In the genomic region with DNA sequence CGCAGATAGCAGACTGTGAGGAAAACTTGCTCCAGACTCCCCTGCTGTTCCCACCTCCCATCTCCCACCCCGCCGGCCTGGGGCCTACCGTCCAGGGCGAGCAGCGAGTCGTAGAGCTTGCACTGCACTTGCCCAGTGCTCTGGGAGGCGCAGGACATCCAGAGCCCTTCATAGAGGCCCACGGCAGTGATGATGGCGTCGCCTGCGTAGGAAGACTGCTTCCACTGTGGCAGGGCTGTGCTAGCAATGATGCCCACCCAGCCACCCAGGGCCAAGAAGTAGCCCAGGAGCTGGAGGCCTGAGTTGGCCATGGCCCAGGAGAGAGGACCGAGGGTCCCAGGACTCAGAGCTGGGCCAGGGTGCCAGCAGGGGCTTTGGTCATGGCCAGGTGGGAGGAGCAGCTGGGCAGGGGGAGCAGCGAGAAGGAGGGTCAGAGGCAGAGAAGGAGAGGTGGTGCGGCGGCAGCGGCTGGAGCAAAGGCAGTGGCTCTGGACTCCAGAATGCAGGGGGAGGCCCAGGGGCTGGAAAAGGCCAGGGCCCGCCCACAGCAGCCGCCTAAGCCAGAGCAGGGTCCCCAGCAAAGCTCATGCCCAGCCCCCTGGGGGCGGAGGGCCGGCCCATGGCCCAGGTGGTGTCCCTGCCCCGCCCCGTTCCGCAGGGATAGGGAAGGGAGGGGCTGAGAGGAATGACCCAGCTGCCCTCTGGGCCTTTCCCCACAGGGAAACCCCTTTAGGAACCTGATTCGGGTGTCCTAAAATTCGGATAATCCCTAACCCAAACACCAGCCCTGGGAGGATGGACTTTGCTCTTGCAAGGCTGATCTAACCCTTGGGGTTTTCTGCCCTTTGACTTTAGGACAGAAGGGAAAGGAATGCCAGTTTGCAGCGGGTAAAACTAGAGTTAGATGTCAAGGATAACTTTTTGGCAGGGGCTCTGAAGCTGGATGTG, we compare ENCODE assay signal across 4 cellular contexts.
A peak's percentile ranks its signal among the peaks of the same experiment; 100 is the strongest.
TF ChIP-seq lines count a peak whose summit lies in the region.

A gene with protein sequence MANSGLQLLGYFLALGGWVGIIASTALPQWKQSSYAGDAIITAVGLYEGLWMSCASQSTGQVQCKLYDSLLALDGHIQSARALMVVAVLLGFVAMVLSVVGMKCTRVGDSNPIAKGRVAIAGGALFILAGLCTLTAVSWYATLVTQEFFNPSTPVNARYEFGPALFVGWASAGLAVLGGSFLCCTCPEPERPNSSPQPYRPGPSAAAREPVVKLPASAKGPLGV (minus strand): TSS at position 484 of the 948 bp plus-strand sequence. CDS start 173 bp downstream, at position 311.

TF ChIP-seq in SK-N-SH, 30 proteins besides CTCF, POLR2A, EP300 and RAD21 (continues in another document):
- TF ChIP-seq TAF1 (IDR thresholded peaks at IDR 0.05; ENCODE audit: borderline replicate concordance, low read depth, low read length), result no peak
- TF ChIP-seq, protein P1, sequence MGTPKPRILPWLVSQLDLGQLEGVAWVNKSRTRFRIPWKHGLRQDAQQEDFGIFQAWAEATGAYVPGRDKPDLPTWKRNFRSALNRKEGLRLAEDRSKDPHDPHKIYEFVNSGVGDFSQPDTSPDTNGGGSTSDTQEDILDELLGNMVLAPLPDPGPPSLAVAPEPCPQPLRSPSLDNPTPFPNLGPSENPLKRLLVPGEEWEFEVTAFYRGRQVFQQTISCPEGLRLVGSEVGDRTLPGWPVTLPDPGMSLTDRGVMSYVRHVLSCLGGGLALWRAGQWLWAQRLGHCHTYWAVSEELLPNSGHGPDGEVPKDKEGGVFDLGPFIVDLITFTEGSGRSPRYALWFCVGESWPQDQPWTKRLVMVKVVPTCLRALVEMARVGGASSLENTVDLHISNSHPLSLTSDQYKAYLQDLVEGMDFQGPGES (IDR thresholded peaks at IDR 0.05; ENCODE audit: low read depth, low read length), result no peak
- TF ChIP-seq MEF2A (IDR thresholded peaks at IDR 0.05; ENCODE audit: borderline replicate concordance, low read depth), result no peak
- TF ChIP-seq, protein P2, sequence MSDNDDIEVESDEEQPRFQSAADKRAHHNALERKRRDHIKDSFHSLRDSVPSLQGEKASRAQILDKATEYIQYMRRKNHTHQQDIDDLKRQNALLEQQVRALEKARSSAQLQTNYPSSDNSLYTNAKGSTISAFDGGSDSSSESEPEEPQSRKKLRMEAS (IDR thresholded peaks at IDR 0.05; ENCODE audit: low read depth), result no peak
- TF ChIP-seq RCOR1 (IDR thresholded peaks at IDR 0.05; ENCODE audit: low read length), result no peak
- TF ChIP-seq NFIC (IDR thresholded peaks at IDR 0.05; ENCODE audit: borderline replicate concordance), result no peak
- no peak for TF ChIP-seq EZH2phosphoT487 (IDR thresholded peaks at IDR 0.05; ENCODE audit: borderline replicate concordance, low read depth)
- TF ChIP-seq FOSL2 (IDR thresholded peaks at IDR 0.05; ENCODE audit: borderline replicate concordance, low read depth), result no peak
- TF ChIP-seq, protein P3, sequence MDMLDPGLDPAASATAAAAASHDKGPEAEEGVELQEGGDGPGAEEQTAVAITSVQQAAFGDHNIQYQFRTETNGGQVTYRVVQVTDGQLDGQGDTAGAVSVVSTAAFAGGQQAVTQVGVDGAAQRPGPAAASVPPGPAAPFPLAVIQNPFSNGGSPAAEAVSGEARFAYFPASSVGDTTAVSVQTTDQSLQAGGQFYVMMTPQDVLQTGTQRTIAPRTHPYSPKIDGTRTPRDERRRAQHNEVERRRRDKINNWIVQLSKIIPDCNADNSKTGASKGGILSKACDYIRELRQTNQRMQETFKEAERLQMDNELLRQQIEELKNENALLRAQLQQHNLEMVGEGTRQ (IDR thresholded peaks at IDR 0.05; ENCODE audit: borderline replicate concordance, low read depth, low read length), result no peak

TF ChIP-seq in SK-N-SH treated with all-trans-retinoic acid at 6 μM for 48 hours, 23 proteins besides CTCF, POLR2A, EP300 and RAD21:
- no peak for TF ChIP-seq SNAI2 (CRISPR knock-in tag; IDR thresholded peaks at IDR 0.05)
- TF ChIP-seq PPARA (CRISPR knock-in tag; IDR thresholded peaks at IDR 0.05; ENCODE audit: borderline replicate concordance), result no peak
- TF ChIP-seq, protein P4, sequence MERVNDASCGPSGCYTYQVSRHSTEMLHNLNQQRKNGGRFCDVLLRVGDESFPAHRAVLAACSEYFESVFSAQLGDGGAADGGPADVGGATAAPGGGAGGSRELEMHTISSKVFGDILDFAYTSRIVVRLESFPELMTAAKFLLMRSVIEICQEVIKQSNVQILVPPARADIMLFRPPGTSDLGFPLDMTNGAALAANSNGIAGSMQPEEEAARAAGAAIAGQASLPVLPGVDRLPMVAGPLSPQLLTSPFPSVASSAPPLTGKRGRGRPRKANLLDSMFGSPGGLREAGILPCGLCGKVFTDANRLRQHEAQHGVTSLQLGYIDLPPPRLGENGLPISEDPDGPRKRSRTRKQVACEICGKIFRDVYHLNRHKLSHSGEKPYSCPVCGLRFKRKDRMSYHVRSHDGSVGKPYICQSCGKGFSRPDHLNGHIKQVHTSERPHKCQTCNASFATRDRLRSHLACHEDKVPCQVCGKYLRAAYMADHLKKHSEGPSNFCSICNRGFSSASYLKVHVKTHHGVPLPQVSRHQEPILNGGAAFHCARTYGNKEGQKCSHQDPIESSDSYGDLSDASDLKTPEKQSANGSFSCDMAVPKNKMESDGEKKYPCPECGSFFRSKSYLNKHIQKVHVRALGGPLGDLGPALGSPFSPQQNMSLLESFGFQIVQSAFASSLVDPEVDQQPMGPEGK (CRISPR knock-in tag; IDR thresholded peaks at IDR 0.05; ENCODE audit: borderline replicate concordance), result no peak
- no peak for TF ChIP-seq OSR1 (CRISPR knock-in tag; IDR thresholded peaks at IDR 0.05)
- no peak for TF ChIP-seq TOX (CRISPR knock-in tag; IDR thresholded peaks at IDR 0.05; ENCODE audit: borderline replicate concordance)
- no peak for TF ChIP-seq GLIS3 (CRISPR knock-in tag; IDR thresholded peaks at IDR 0.05)
- TF ChIP-seq ZFP3 (CRISPR knock-in tag; IDR thresholded peaks at IDR 0.05), result no peak
- TF ChIP-seq ESRRG (CRISPR knock-in tag; IDR thresholded peaks at IDR 0.05), result no peak

TF ChIP-seq in H1, 55 proteins besides CTCF, POLR2A, EP300 and RAD21:
- no peak for TF ChIP-seq RFX5 (IDR thresholded peaks at IDR 0.05; ENCODE audit: borderline replicate concordance, low read depth, low read length)
- no peak for TF ChIP-seq GTF2F1 (IDR thresholded peaks at IDR 0.05; ENCODE audit: borderline replicate concordance, low read depth, low read length)
- no peak for TF ChIP-seq CHD2 (IDR thresholded peaks at IDR 0.05; ENCODE audit: low read length)
- no peak for TF ChIP-seq EZH2 (IDR thresholded peaks at IDR 0.05; ENCODE audit: low read depth, low read length, severe bottlenecking)
- peak; percentile 84; the same call in 1 of the 2 replicates for TF ChIP-seq TCF12 (IDR thresholded peaks at IDR 0.05; ENCODE audit: low read depth, low read length)
- no peak for TF ChIP-seq SIX5 (IDR thresholded peaks at IDR 0.05; ENCODE audit: low read depth, low read length)
- peak; percentile 41; the same call in 1 of the 2 replicates for TF ChIP-seq TAF1 (IDR thresholded peaks at IDR 0.05; ENCODE audit: low read depth, low read length)
- peak; percentile 27; the same call in 1 of the 2 replicates for TF ChIP-seq TBP (IDR thresholded peaks at IDR 0.05; ENCODE audit: low read depth, low read length)
- TF ChIP-seq KDM1A (IDR thresholded peaks at IDR 0.05; ENCODE audit: borderline replicate concordance, low read length), result no peak
- no peak for TF ChIP-seq KDM4A (IDR thresholded peaks at IDR 0.05; ENCODE audit: low read depth, low read length, severe bottlenecking)
- no peak for TF ChIP-seq CEBPB (IDR thresholded peaks at IDR 0.05; ENCODE audit: low read depth, low read length)
- peak; percentile 53 for TF ChIP-seq SP1 (IDR thresholded peaks at IDR 0.05; ENCODE audit: low read depth, low read length)
- TF ChIP-seq HDAC2 (IDR thresholded peaks at IDR 0.05; ENCODE audit: borderline replicate concordance in 1 of 2, low read depth in 2 of 2, low read length in 2 of 2), result 0 out of 4 replicates have a peak, but pooled peaks of 1 of the 2 experiments have one; percentile 18
- no peak for TF ChIP-seq BACH1 (IDR thresholded peaks at IDR 0.05; ENCODE audit: low read length)
- TF ChIP-seq GABPA (IDR thresholded peaks at IDR 0.05; ENCODE audit: borderline replicate concordance, insufficient read depth, low read length), result 0 out of 2 replicates have a peak, but pooled peaks have one; percentile 25
- 0 out of 2 replicates have a peak, but pooled peaks have one; percentile 28 for TF ChIP-seq PHF8 (conservative IDR thresholded peaks at IDR 0.05; ENCODE audit: low read depth, low read length)
- TF ChIP-seq NRF1 (IDR thresholded peaks at IDR 0.05; ENCODE audit: low read depth, low read length), result 0 out of 2 replicates have a peak, but pooled peaks have one; percentile 3
- TF ChIP-seq KDM5A (IDR thresholded peaks at IDR 0.05; ENCODE audit: low read length), result no peak
- TF ChIP-seq CBX8 (IDR thresholded peaks at IDR 0.05; ENCODE audit: borderline replicate concordance, low read depth, low read length), result no peak
- no peak for TF ChIP-seq FOSL1 (IDR thresholded peaks at IDR 0.05; ENCODE audit: insufficient read depth, low read depth, low read length)
- no peak for TF ChIP-seq SRF (IDR thresholded peaks at IDR 0.05; ENCODE audit: low read depth, low read length)
- no peak for TF ChIP-seq TEAD4 (IDR thresholded peaks at IDR 0.05; ENCODE audit: low read depth, low read length)
- TF ChIP-seq SIN3A (conservative IDR thresholded peaks at IDR 0.05 in 1 of 2, IDR thresholded peaks at IDR 0.05 in 1 of 2; ENCODE audit: low read depth in 1 of 2, low read length in 2 of 2), result peak in 1 of 2 experiments; percentile 51; a peak in 1 of 4 replicates
- no peak for TF ChIP-seq TAF7 (optimal IDR thresholded peaks at IDR 0.05; ENCODE audit: borderline replicate concordance, low read depth, low read length)
- TF ChIP-seq CREB1 (IDR thresholded peaks at IDR 0.05), result no peak
- TF ChIP-seq CTBP2 (IDR thresholded peaks at IDR 0.05; ENCODE audit: borderline replicate concordance, insufficient read depth, insufficient read length, low read length), result peak; percentile 59
- TF ChIP-seq, protein P5, sequence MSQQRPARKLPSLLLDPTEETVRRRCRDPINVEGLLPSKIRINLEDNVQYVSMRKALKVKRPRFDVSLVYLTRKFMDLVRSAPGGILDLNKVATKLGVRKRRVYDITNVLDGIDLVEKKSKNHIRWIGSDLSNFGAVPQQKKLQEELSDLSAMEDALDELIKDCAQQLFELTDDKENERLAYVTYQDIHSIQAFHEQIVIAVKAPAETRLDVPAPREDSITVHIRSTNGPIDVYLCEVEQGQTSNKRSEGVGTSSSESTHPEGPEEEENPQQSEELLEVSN (IDR thresholded peaks at IDR 0.05), result 0 out of 2 replicates have a peak, but pooled peaks have one; percentile 20

TF ChIP-seq in liver, 16 proteins besides CTCF, POLR2A, EP300 and RAD21:
- TF ChIP-seq TAF1 (conservative IDR thresholded peaks at IDR 0.05) (no peak), HNF4G (IDR thresholded peaks at IDR 0.05) (peak; percentile 89), JUND (IDR thresholded peaks at IDR 0.05) (no peak), SP1 (IDR thresholded peaks at IDR 0.05) (peak; percentile 79), RXRA (IDR thresholded peaks at IDR 0.05) (peak in 1 of 2 donors; percentile 79), NR2F2 (IDR thresholded peaks at IDR 0.05) (peak; percentile 60), HNF4A (conservative IDR thresholded peaks at IDR 0.05) (peak; percentile 80 to 96)
- TF ChIP-seq, protein P6, sequence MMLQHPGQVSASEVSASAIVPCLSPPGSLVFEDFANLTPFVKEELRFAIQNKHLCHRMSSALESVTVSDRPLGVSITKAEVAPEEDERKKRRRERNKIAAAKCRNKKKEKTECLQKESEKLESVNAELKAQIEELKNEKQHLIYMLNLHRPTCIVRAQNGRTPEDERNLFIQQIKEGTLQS (IDR thresholded peaks at IDR 0.05), result no peak
